Comparison of ENCODE assay signal across 25 cellular contexts in the genomic region with DNA sequence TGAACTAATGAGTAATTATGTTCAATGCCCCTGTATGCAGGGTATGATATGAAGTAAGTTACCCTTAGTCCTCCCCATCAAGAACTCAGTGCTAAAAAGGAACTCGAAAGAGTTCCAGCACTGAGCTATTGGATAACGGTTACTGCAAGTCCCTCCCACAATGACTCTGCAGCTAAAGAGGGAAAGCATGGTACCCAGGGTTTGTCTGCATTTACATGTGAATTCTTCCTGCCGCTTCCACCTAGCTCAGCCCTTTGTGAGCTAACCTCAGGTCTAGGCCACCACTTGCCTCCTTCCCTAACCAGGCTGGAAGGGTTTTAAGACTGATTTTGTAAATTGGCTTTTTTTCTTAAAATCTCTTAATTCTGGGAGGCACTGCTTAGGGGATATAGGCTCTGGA.
DNase-seq lines count a peak whose midpoint lies in the region; ATAC-seq, FAIRE-seq and TF ChIP-seq lines count a peak whose summit lies in the region.
"Had no signal": no experiment of that assay in that cellular context is flagged by ENCODE, and none has a peak within 500 bp of the region (broad histone marks: within the 10 kb centered on the region; RNA-seq: fewer than 3 reads in every experiment).

No MANE protein-coding gene starts in this region.

- H4K20me1 ChIP-seq in H1 (replicated peaks in 1 of 2; ENCODE audit: control insufficient read depth in 1 of 2, insufficient read depth in 2 of 2, low read length in 2 of 2), result no peaks in the 10 kb centered on the region

- H3K4ac ChIP-seq in H1 (replicated peaks; ENCODE audit: insufficient read length, low read depth, low read length), result no peak overlapping the region
- no peak overlapping the region for H3K4ac ChIP-seq in mesendoderm (ENCODE audit: low read depth, low read length)

- H3K56ac ChIP-seq in H1 (replicated peaks; ENCODE audit: insufficient read length, low read depth, low read length), result no peak overlapping the region
- no peak overlapping the region for H3K56ac ChIP-seq in mesendoderm (ENCODE audit: low read length)

- POLR2A ChIA-PET in H1 (lab: Charles Lee; ENCODE audit: partially characterized antibody), result no interaction called here

- intact Hi-C loops in Right ventricle myocardium superior (cut with DNase I), result no loop called here

- H3K23me2 ChIP-seq in H1 (ENCODE audit: low read depth, low read length), result no peaks in the 10 kb centered on the region

- WGBS in H1 (ENCODE audit: extremely low coverage in 1 of 2, insufficient coverage in 1 of 2, insufficient read length in 1 of 2, insufficient replicate concordance in 2 of 2, low coverage in 1 of 2, low lambda C conversion rate in 2 of 2, missing lambda C conversion rate in 1 of 2), 2 experiments, result 10% methylated on average over 3 of the region's 3 CpGs; no CpG with 5 or more reads in 1 of the 2 experiments
- WGBS in mesendoderm (ENCODE audit: extremely low coverage, insufficient coverage, low lambda C conversion rate), result no CpG with 5 or more reads among the region's 3 CpGs

- H3K36me3 ChIP-seq in H1 (ENCODE audit: control insufficient read depth in 2 of 4, insufficient read depth in 4 of 4, low read length in 3 of 4), result no peaks in the 10 kb centered on the region
- no peaks in the 10 kb centered on the region for H3K36me3 ChIP-seq in mesendoderm (ENCODE audit: control insufficient read depth, insufficient read depth, low read length)
- H3K36me3 ChIP-seq: BE2C, SJSA1 had no signal

- no peak overlapping the region for H2AFZ ChIP-seq in H1 (ENCODE audit: low read length)
- H2AFZ ChIP-seq: PC-9 had no signal

- H3K79me2 ChIP-seq in H1 (ENCODE audit: control insufficient read depth in 1 of 2, insufficient read depth in 2 of 2, low read length in 2 of 2) (no peaks in the 10 kb centered on the region), mesendoderm (ENCODE audit: control insufficient read depth, insufficient read depth, low read length) (no peaks in the 10 kb centered on the region)

- no peak overlapping the region for H4K91ac ChIP-seq in H1 (replicated peaks; ENCODE audit: insufficient read length, low read length)

- no peak overlapping the region for H3K14ac ChIP-seq in H1 (ENCODE audit: insufficient read length)

- TF ChIP-seq RAD21 in H1 (IDR thresholded peaks at IDR 0.05 in 1 of 2, conservative IDR thresholded peaks at IDR 0.05 in 1 of 2; ENCODE audit: low read depth in 2 of 2, low read length in 2 of 2), result no peak

- no peak for TF ChIP-seq EP300 in H1 (IDR thresholded peaks at IDR 0.05; ENCODE audit: borderline replicate concordance in 1 of 2, low read depth in 2 of 2, low read length in 2 of 2)

- peaks cover 0 to 9% (median 5%) of the 10 kb centered on the region in 4 experiments; a peak in 4 of 7 replicates for H3K4me1 ChIP-seq in H1 (replicated peaks in 1 of 4; ENCODE audit: control insufficient read depth in 3 of 4, insufficient read depth in 4 of 4, low read length in 3 of 4)
- H3K4me1 ChIP-seq in mesendoderm (ENCODE audit: control insufficient read depth, low read depth, low read length), result no peaks in the 10 kb centered on the region
- H3K4me1 ChIP-seq: BE2C had no signal

- H3K27me3 ChIP-seq in H1 (replicated peaks in 1 of 4; ENCODE audit: control insufficient read depth in 3 of 4, extremely low read depth in 1 of 4, insufficient read depth in 3 of 4, low read length in 3 of 4), result peaks cover 0 to 10% (median 0%) of the 10 kb centered on the region in 4 experiments; a peak in 3 of 7 replicates
- no peaks in the 10 kb centered on the region for H3K27me3 ChIP-seq in mesendoderm (ENCODE audit: insufficient read depth, low read length, poor library complexity)
- H3K27me3 ChIP-seq: BE2C, SJSA1 had no signal

- no peak for TF ChIP-seq CTCF in H1 (IDR thresholded peaks at IDR 0.05; ENCODE audit: control extremely low read depth in 1 of 3, insufficient read depth in 1 of 3, low read depth in 1 of 3, low read length in 3 of 3)

- no peak overlapping the region for H3K27ac ChIP-seq in H1 (ENCODE audit: low read depth, low read length)
- no peak overlapping the region for H3K27ac ChIP-seq in mesendoderm (ENCODE audit: low read depth, low read length)
- H3K27ac ChIP-seq: KMS-11, PC-9, SJSA1 had no signal

- H3K4me2 ChIP-seq in H1 (ENCODE audit: insufficient read depth in 1 of 2, low read depth in 2 of 2, low read length in 2 of 2) (peak overlapping the region in 1 of 2 experiments; percentile 2; a peak in 1 of 4 replicates), mesendoderm (ENCODE audit: low read length) (no peak overlapping the region)
- H3K4me2 ChIP-seq: KMS-11, PC-9 had no signal

- H3K79me1 ChIP-seq in H1 (ENCODE audit: low read depth, low read length), result no peaks in the 10 kb centered on the region
- no peaks in the 10 kb centered on the region for H3K79me1 ChIP-seq in mesendoderm (ENCODE audit: low read length)

- H3K9ac ChIP-seq in H1 (replicated peaks in 1 of 4; ENCODE audit: extremely low read depth in 1 of 4, low read depth in 3 of 4, low read length in 3 of 4) (no peak overlapping the region), mesendoderm (ENCODE audit: low read length) (no peak overlapping the region)
- H3K9ac ChIP-seq: KMS-11 had no signal

- ATAC-seq in GM21786 (IDR thresholded peaks at IDR 0.05; ENCODE audit: unreplicated experiment), result no peak
- no peak for ATAC-seq in Right ventricle myocardium superior (ENCODE audit: poor library complexity)
- ATAC-seq: HCT116, Right ventricle myocardium inferior had no signal

- no peaks in the 10 kb centered on the region for H3K9me3 ChIP-seq in H1 (ENCODE audit: insufficient read depth in 2 of 2, low read depth in 1 of 2, low read length in 1 of 2)
- H3K9me3 ChIP-seq: BE2C, SJSA1 had no signal

- FAIRE-seq in H1 (lab: Jason Lieb, UNC), result peak; percentile 94
- FAIRE-seq: GM19239 had no signal

- H2AK5ac ChIP-seq in H1 (ENCODE audit: low read depth, low read length), result no peak overlapping the region
- H2AK5ac ChIP-seq in mesendoderm (ENCODE audit: low read length), result no peak overlapping the region

- H2BK15ac ChIP-seq in H1 (ENCODE audit: low read length) (no peak overlapping the region), mesendoderm (replicated peaks; ENCODE audit: low read depth) (no peak overlapping the region)

- H3K23ac ChIP-seq in H1 (ENCODE audit: insufficient read length) (no peak overlapping the region), mesendoderm (ENCODE audit: low read length) (no peak overlapping the region)

- H4K5ac ChIP-seq in H1 (ENCODE audit: insufficient read length, low read depth, low read length) (no peak overlapping the region), mesendoderm (ENCODE audit: low read length) (no peak overlapping the region)

- H3K18ac ChIP-seq in H1 (ENCODE audit: extremely low read depth, low read length) (no peak overlapping the region), mesendoderm (ENCODE audit: low read length) (no peak overlapping the region)

- CTCF ChIA-PET in H1 (lab: Charles Lee; ENCODE audit: partially characterized antibody), result interaction anchor here (0.6 to 3.4 kb wide), 3 partner anchors 19 to 28 kb away, joined by 3 to 15 read pairs (median 3); no protein-coding TSS in a partner anchor

- H2BK20ac ChIP-seq in H1 (ENCODE audit: low read length), result no peak overlapping the region

- peak; percentile 51 for DNase-seq in ELF-1 (ENCODE audit: low read depth, low spot score)
- DNase-seq in MV-4-11 (lab: John Stamatoyannopoulos, UW), result peak; percentile 6
- peak in 1 of 2 experiments; percentile 47 for DNase-seq in H1 (ENCODE audit: low read depth in 1 of 2, low spot score in 2 of 2)
- peak; percentile 36 for DNase-seq in mesendoderm
- no peak for DNase-seq in Right ventricle myocardium superior
- DNase-seq in dermis blood vessel endothelial cell, result no peak
- DNase-seq: 8988T; ACHN; BE2C; Calu3; DND-41; IMR-90; MM.1S; NCI-H1105 treated with DMSO at 0.1 percent for 48 hours; NCI-H2029; NCI-H446 treated with DMSO at 0.1 percent for 48 hours; NCI-H82; NK-92 treated with Interleukin-12 subunit alpha and Interleukin-12 subunit beta, amount 100 ng/mL, for 24 hours; PC-9 had no signal

- no peak for TF ChIP-seq POLR2A in H1 (IDR thresholded peaks at IDR 0.05; ENCODE audit: control extremely low read depth in 1 of 2, low read depth in 2 of 2, low read length in 2 of 2)

- H2BK120ac ChIP-seq in H1 (replicated peaks; ENCODE audit: low read depth, low read length), result no peak overlapping the region
- no peak overlapping the region for H2BK120ac ChIP-seq in mesendoderm (ENCODE audit: low read depth, low read length)

- H3K4me3 ChIP-seq in H1 (ENCODE audit: extremely low read depth in 1 of 4, insufficient read depth in 2 of 4, low read depth in 3 of 4, low read length in 4 of 4) (no peak overlapping the region), mesendoderm (ENCODE audit: low read length) (no peak overlapping the region)
- H3K4me3 ChIP-seq: PC-9, SJSA1 had no signal

- H2BK12ac ChIP-seq in H1 (ENCODE audit: low read depth, low read length), result no peak overlapping the region

- H2BK5ac ChIP-seq in H1 (ENCODE audit: low read depth, low read length) (no peak overlapping the region), mesendoderm (ENCODE audit: low read length) (no peak overlapping the region)

- no peak overlapping the region for H4K8ac ChIP-seq in H1 (ENCODE audit: extremely low read depth, insufficient read depth, low read length)
- H4K8ac ChIP-seq in mesendoderm (ENCODE audit: low read depth, low read length), result no peak overlapping the region

TF ChIP-seq in H1, 55 proteins besides CTCF, POLR2A, EP300 and RAD21 (continues in another document):
- TF ChIP-seq ASH2L (IDR thresholded peaks at IDR 0.05; ENCODE audit: low read length) (no peak), ZNF274 (IDR thresholded peaks at IDR 0.05; ENCODE audit: borderline replicate concordance, extremely low read depth, low read length) (no peak), SP4 (IDR thresholded peaks at IDR 0.05; ENCODE audit: low read length) (no peak), CHD2 (IDR thresholded peaks at IDR 0.05; ENCODE audit: low read length) (no peak), GTF2F1 (IDR thresholded peaks at IDR 0.05; ENCODE audit: borderline replicate concordance, low read depth, low read length) (no peak), RXRA (IDR thresholded peaks at IDR 0.05; ENCODE audit: insufficient read depth, low read depth, low read length) (no peak), EZH2 (IDR thresholded peaks at IDR 0.05; ENCODE audit: low read depth, low read length, severe bottlenecking) (no peak), SP2 (IDR thresholded peaks at IDR 0.05; ENCODE audit: low read length) (no peak)
- TF ChIP-seq, protein P1, sequence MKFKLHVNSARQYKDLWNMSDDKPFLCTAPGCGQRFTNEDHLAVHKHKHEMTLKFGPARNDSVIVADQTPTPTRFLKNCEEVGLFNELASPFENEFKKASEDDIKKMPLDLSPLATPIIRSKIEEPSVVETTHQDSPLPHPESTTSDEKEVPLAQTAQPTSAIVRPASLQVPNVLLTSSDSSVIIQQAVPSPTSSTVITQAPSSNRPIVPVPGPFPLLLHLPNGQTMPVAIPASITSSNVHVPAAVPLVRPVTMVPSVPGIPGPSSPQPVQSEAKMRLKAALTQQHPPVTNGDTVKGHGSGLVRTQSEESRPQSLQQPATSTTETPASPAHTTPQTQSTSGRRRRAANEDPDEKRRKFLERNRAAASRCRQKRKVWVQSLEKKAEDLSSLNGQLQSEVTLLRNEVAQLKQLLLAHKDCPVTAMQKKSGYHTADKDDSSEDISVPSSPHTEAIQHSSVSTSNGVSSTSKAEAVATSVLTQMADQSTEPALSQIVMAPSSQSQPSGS (IDR thresholded peaks at IDR 0.05; ENCODE audit: low read length), result no peak

Comparison
In these comparisons a context has a peak if more than half of its experiments do, and no peak if none do; other contexts are left out.
1. DNase-seq: peak in ELF-1 (single experiment), MV-4-11 (single experiment) and mesendoderm (single experiment); none in Right ventricle myocardium superior (single experiment) and dermis blood vessel endothelial cell (single experiment).